ENCODE assay signal across 16 cellular contexts in genomic region chr11:103958475-103959215, GRCh38.
DNase-seq lines count a peak whose midpoint lies in the region; ATAC-seq and TF ChIP-seq lines count a peak whose summit lies in the region.
"Had no signal": no experiment of that assay in that cellular context is flagged by ENCODE, and none has a peak within 500 bp of the region (broad histone marks: within the 10 kb centered on the region; RNA-seq: fewer than 3 reads in every experiment).

No MANE protein-coding gene starts in this region.

- TF ChIP-seq CTCF in gastrocnemius medialis (IDR thresholded peaks at IDR 0.05 in 4 of 5, conservative IDR thresholded peaks at IDR 0.05 in 1 of 5) = no peak

- in situ Hi-C loops in gastrocnemius medialis (cut with MboI; ENCODE audit: low sequenced_read_pairs in 4 of 4) = no loop called here

- no peak for TF ChIP-seq POLR2A in gastrocnemius medialis (IDR thresholded peaks at IDR 0.05)

- H3K36me3 ChIP-seq in gastrocnemius medialis = no peaks in the 10 kb centered on the region
- H3K36me3 ChIP-seq: BE2C, vagina had no signal

- intact Hi-C loops in gastrocnemius medialis (cut with DNase I; ENCODE audit: low total_unique reads) = no loop called here

- no peaks in the 10 kb centered on the region for H3K4me1 ChIP-seq in gastrocnemius medialis
- H3K4me1 ChIP-seq: BE2C, vagina had no signal

- ATAC-seq in GM18498 (IDR thresholded peaks at IDR 0.05; ENCODE audit: unreplicated experiment) (peak; percentile 56), GM21360 (IDR thresholded peaks at IDR 0.05; ENCODE audit: unreplicated experiment) (peak; percentile 44), HG03066 (IDR thresholded peaks at IDR 0.05; ENCODE audit: low read depth, unreplicated experiment) (peak; percentile 51), gastrocnemius medialis (no peak), GM19397 (IDR thresholded peaks at IDR 0.05; ENCODE audit: unreplicated experiment) (no peak)
- ATAC-seq: left ventricle myocardium superior had no signal

- no peaks in the 10 kb centered on the region for H3K9me3 ChIP-seq in gastrocnemius medialis
- H3K9me3 ChIP-seq: BE2C, vagina had no signal

- no peaks in the 10 kb centered on the region for H3K27me3 ChIP-seq in gastrocnemius medialis
- H3K27me3 ChIP-seq: BE2C, vagina had no signal

- DNase-seq in amniotic epithelial cell (ENCODE audit: low read depth) = peak; percentile 31
- no peak for DNase-seq in gastrocnemius medialis
- DNase-seq in activated gamma-delta T cell treated with Interleukin-2 at 50 U/mL for 16 hours = no peak
- DNase-seq in amniotic stem cell (lab: John Stamatoyannopoulos, UW) = no peak
- DNase-seq: activated T-cell treated with anti-CD3 and anti-CD28 coated beads, Interleukin-2, amount 50 U/mL, for 1 hour; BE2C; left ventricle myocardium superior; NCI-H1092; NCI-H526 treated with DMSO at 0.1 percent for 48 hours; occipital lobe had no signal

- H3K27ac ChIP-seq in gastrocnemius medialis = no peak overlapping the region
- H3K27ac ChIP-seq: HL-60, vagina had no signal

- H3K4me3 ChIP-seq in gastrocnemius medialis = no peak overlapping the region
- H3K4me3 ChIP-seq: vagina had no signal

Comparison
In these comparisons a context has a peak if more than half of its experiments do, and no peak if none do; other contexts are left out.
1. ATAC-seq: peak in GM18498 (single experiment), GM21360 (single experiment) and HG03066 (single experiment); none in gastrocnemius medialis (0 of 2) and GM19397 (single experiment).